8 cellular contexts compared by ENCODE assay signal in genomic region chr11:326842-327580, GRCh38. TPM values are rescaled to one million over a fixed set of nuclear protein-coding genes. Genes with fewer than 3 reads are reported as not detected.
A peak's percentile ranks its signal among the peaks of the same experiment; 100 is the strongest.
DNase-seq lines count a peak whose midpoint lies in the region; ATAC-seq and TF ChIP-seq lines count a peak whose summit lies in the region.

No MANE protein-coding gene starts in this region.

- TF ChIP-seq CTCF in fibroblast of pulmonary artery (IDR thresholded peaks at IDR 0.05; ENCODE audit: low read length, missing control alignments) (no peak), osteocyte (IDR thresholded peaks at IDR 0.05) (no peak)

- no peaks in the 10 kb centered on the region for H3K9me3 Mint-ChIP-seq in osteocyte (ENCODE audit: unreplicated experiment)

- no peaks in the 10 kb centered on the region for H3K27me3 Mint-ChIP-seq in osteocyte (ENCODE audit: unreplicated experiment)

- no peak for DNase-seq in activated CD4-positive, CD25-positive, alpha-beta regulatory T cell (lab: John Stamatoyannopoulos, UW)
- peak; percentile 85 for DNase-seq in activated CD8-positive, alpha-beta memory T cell treated with anti-CD3 and anti-CD28 coated beads for 24 hours
- DNase-seq in fibroblast of pulmonary artery (ENCODE audit: low read depth) (peak; percentile 94), osteocyte (ENCODE audit: extremely low spot score, unreplicated experiment) (no peak), cortex of kidney (lab: John Stamatoyannopoulos, UW) (no peak)

- H3K4me3 ChIP-seq in fibroblast of pulmonary artery (replicated peaks; ENCODE audit: low read depth, low read length), result peak overlapping the region; percentile 30

- peak overlapping the region; percentile 86 for H3K27ac Mint-ChIP-seq in osteocyte (ENCODE audit: unreplicated experiment)

- peaks cover 51% of the 10 kb centered on the region for H3K4me1 Mint-ChIP-seq in osteocyte (ENCODE audit: unreplicated experiment)

- H3K4me3 Mint-ChIP-seq in osteocyte (ENCODE audit: unreplicated experiment), result peak overlapping the region; percentile 38

- H3K36me3 Mint-ChIP-seq in osteocyte (ENCODE audit: unreplicated experiment), result no peaks in the 10 kb centered on the region

- ATAC-seq in activated CD4-positive, CD25-positive, alpha-beta regulatory T cell treated with anti-CD3 and anti-CD28 coated beads, Interleukin-2, amount 50 U/mL, for 24 hours, result peak; percentile 22 to 31
- ATAC-seq in HG03439 (IDR thresholded peaks at IDR 0.05; ENCODE audit: unreplicated experiment) (peak; percentile 43), GM19463 (IDR thresholded peaks at IDR 0.05; ENCODE audit: unreplicated experiment) (no peak)

RNA-seq across cellular contexts. Expression of gene IFITM3, which starts 6.4 kb away (rescaled TPM):
- total RNA-seq in osteocyte, result 1,725 and 1,814 TPM in 2 replicates

RNA-seq across cellular contexts. Expression of gene IFITM1, which starts 13.2 kb away (rescaled TPM):
- total RNA-seq in osteocyte, result 352 and 355 TPM in 2 replicates

RNA-seq across cellular contexts. Expression of gene IFITM2, which starts 19.4 kb away (rescaled TPM):
- total RNA-seq in osteocyte, result 671 and 698 TPM in 2 replicates

RNA-seq across cellular contexts. Expression of gene IFITM5, which starts 27.7 kb away (rescaled TPM):
- not detected in 2 replicates for total RNA-seq in osteocyte

RNA-seq across cellular contexts. Expression of gene PGGHG, which starts 38.1 kb away (rescaled TPM):
- 39.9 and 43.4 TPM in 2 replicates for total RNA-seq in osteocyte

Comparison
In these comparisons a context has a peak if more than half of its experiments do, and no peak if none do; other contexts are left out.
1. DNase-seq: peak in activated CD8-positive, alpha-beta memory T cell treated with anti-CD3 and anti-CD28 coated beads for 24 hours (single experiment) and fibroblast of pulmonary artery (single experiment); none in activated CD4-positive, CD25-positive, alpha-beta regulatory T cell (0 of 4), osteocyte (single experiment) and cortex of kidney (single experiment).